In the genomic region with DNA sequence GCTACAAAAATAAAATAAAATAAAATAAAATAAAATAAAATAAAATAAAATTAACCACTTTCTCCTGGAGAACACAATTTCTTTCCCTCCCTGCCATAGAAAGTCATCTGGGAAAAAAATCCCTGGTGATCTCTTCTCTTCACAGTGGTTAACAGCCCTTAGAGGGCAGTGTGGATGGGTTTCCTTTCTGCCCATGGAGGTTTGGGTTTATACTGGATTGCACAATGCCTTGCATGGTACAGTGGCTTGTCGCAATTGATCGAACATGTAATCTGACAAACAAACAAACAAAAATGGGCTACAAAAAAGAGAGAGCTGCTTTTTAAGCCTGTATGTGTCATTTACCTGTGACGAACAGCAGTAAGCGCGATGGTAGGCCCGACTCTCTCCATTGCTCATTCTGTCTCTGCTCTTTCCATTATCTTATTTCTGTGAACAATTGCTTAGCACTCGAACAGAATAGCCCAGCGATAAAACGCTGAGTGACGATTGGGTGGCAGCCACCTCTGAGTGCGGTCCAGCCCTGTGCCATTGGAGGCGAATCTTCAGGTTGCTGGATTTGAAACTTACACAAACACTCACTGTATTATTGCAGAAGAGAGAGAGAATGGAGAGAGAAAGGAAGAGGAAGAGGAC, we compare ENCODE assay signal across 13 cellular contexts.
DNase-seq lines count a peak whose midpoint lies in the region; ATAC-seq, FAIRE-seq and TF ChIP-seq lines count a peak whose summit lies in the region.
"Had no signal": no experiment of that assay in that cellular context is flagged by ENCODE, and none has a peak within 500 bp of the region (broad histone marks: within the 10 kb centered on the region; RNA-seq: fewer than 3 reads in every experiment).

No MANE protein-coding gene starts in this region.

- TF ChIP-seq EP300 in A549 (IDR thresholded peaks at IDR 0.05): no peak

- 86% methylated on average over 12 of the region's 12 CpGs for WGBS in A549 (ENCODE audit: missing lambda C conversion rate)
- WGBS in hepatocyte (ENCODE audit: low lambda C conversion rate, missing lambda C conversion rate): 91% methylated on average over 12 of the region's 12 CpGs

- in situ Hi-C loops in SK-MEL-5 (cut with HindIII; ENCODE audit: low pct_unique_long_range_greater_than_20kb, low sequenced_read_pairs): no loop called here

- H3K27me3 ChIP-seq in hepatocyte: no peaks in the 10 kb centered on the region
- H3K27me3 ChIP-seq: upper lobe of left lung had no signal

- H3K36me3 ChIP-seq in hepatocyte (replicated peaks; ENCODE audit: insufficient read depth, low read depth): no peaks in the 10 kb centered on the region
- H3K36me3 ChIP-seq: upper lobe of left lung had no signal

- no peaks in the 10 kb centered on the region for H3K79me2 ChIP-seq in hepatocyte

- DNase-seq in A549 (ENCODE audit: low read depth in 1 of 2, low spot score in 1 of 2): no peak
- DNase-seq in GM12891 (ENCODE audit: insufficient read length, low spot score): no peak
- DNase-seq in SK-MEL-5 (ENCODE audit: low read depth, low spot score): peak; percentile 48
- DNase-seq in hepatocyte (ENCODE audit: low spot score): no peak
- DNase-seq in COLO829 (ENCODE audit: low spot score): no peak
- no peak for DNase-seq in substantia nigra (lab: John Stamatoyannopoulos, UW)
- DNase-seq in hepatic stellate cell (ENCODE audit: low spot score): no peak
- DNase-seq: activated CD8-positive, alpha-beta memory T cell treated with anti-CD3 and anti-CD28 coated beads for 24 hours; CD8-positive, alpha-beta T cell; KBM-7; upper lobe of left lung had no signal

- no peaks in the 10 kb centered on the region for H3K9me2 ChIP-seq in hepatocyte (replicated peaks; ENCODE audit: insufficient read depth)

- TF ChIP-seq RAD21 in A549 (conservative IDR thresholded peaks at IDR 0.05 in 1 of 2, IDR thresholded peaks at IDR 0.05 in 1 of 2): no peak

- H4K20me1 ChIP-seq in hepatocyte (ENCODE audit: insufficient read depth, poor library complexity, severe bottlenecking): no peaks in the 10 kb centered on the region

- CTCF ChIA-PET in A549 (lab: Yijun Ruan, JAX): interaction anchor here (0.6 kb wide), 1 partner anchor 520 kb away, joined by 3 read pairs; no protein-coding TSS in a partner anchor

- H3K4me1 ChIP-seq in A549 (peaks cover 16% of the 10 kb centered on the region), hepatocyte (ENCODE audit: insufficient read depth) (no peaks in the 10 kb centered on the region)
- H3K4me1 ChIP-seq: upper lobe of left lung had no signal

- no peak overlapping the region for H3K4me3 ChIP-seq in A549
- H3K4me3 ChIP-seq in hepatocyte: no peak overlapping the region
- H3K4me3 ChIP-seq: upper lobe of left lung had no signal

- no peak for TF ChIP-seq CTCF in A549 (IDR thresholded peaks at IDR 0.05)
- TF ChIP-seq CTCF in hepatocyte (IDR thresholded peaks at IDR 0.05; ENCODE audit: poor library complexity): peak; percentile 34

- POLR2A ChIA-PET in A549 (lab: Yijun Ruan, JAX): no interaction called here

- no peak for FAIRE-seq in A549 (lab: Jason Lieb, UNC)
- FAIRE-seq in GM12891 (lab: Jason Lieb, UNC): peak; percentile 5
- FAIRE-seq: GM19239 had no signal

- H3K4me2 ChIP-seq in A549: no peak overlapping the region
- H3K4me2 ChIP-seq in hepatocyte: no peak overlapping the region

- TF ChIP-seq POLR2A in A549 (IDR thresholded peaks at IDR 0.05; ENCODE audit: low read length): no peak
- no peak for TF ChIP-seq POLR2A in GM12891 (IDR thresholded peaks at IDR 0.05; ENCODE audit: low read depth, low read length)

- no peak overlapping the region for H2AFZ ChIP-seq in hepatocyte

- peak overlapping the region in 1 of 2 experiments; percentile 83; a peak in 2 of 6 replicates for H3K27ac ChIP-seq in A549
- no peak overlapping the region for H3K27ac ChIP-seq in hepatocyte
- no peak overlapping the region for H3K27ac ChIP-seq in substantia nigra (ENCODE audit: low read depth, low read length, poor library complexity, severe bottlenecking)
- H3K27ac ChIP-seq: upper lobe of left lung had no signal

- H3K9me3 ChIP-seq in A549 (no peaks in the 10 kb centered on the region), hepatocyte (ENCODE audit: low read depth) (no peaks in the 10 kb centered on the region)
- H3K9me3 ChIP-seq: upper lobe of left lung had no signal

- ATAC-seq in A549 (no peak), HG03342 (IDR thresholded peaks at IDR 0.05; ENCODE audit: unreplicated experiment) (no peak)
- ATAC-seq: CD8-positive, alpha-beta T cell had no signal

TF ChIP-seq in A549, 52 proteins besides CTCF, POLR2A, EP300 and RAD21:
- TF ChIP-seq FOSB (CRISPR knock-in tag; IDR thresholded peaks at IDR 0.05) (no peak), FOSL2 (IDR thresholded peaks at IDR 0.05) (no peak), FOSL2 (CRISPR knock-in tag; IDR thresholded peaks at IDR 0.05) (no peak), CEBPB (IDR thresholded peaks at IDR 0.05) (peak; percentile 36 to 67; a peak in 3 of 4 replicates)
TF ChIP-seq in A549: peak in this region for 1.

TF ChIP-seq in GM12891, 5 proteins besides CTCF, POLR2A, EP300 and RAD21:
- TF ChIP-seq POLR2AphosphoS5 (IDR thresholded peaks at IDR 0.05; ENCODE audit: low read depth, low read length) (no peak), TAF1 (IDR thresholded peaks at IDR 0.05; ENCODE audit: low read depth, low read length) (no peak)
